In the genomic region with DNA sequence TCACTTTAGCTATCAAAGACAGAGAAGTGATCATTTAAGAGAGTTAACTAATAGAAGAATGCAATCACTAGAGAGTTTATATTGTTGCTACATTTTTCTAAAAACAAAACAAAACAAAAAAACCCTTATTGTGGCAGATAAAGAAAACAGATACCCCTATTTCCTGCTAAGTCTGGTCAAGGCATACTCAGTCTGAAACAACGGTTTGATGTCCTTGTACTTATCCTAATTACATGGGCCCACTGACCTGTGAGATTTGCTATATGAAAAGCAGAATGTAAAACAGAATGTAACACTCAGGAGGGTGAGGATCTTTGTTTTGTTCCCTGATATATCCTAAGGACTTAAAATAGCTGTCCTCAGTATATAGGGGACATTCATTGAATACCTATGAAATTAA, we compare ENCODE assay signal across 21 cellular contexts. TPM values are rescaled to one million over a fixed set of nuclear protein-coding genes. Genes with fewer than 3 reads are reported as not detected.
DNase-seq lines count a peak whose midpoint lies in the region; ATAC-seq, FAIRE-seq and TF ChIP-seq lines count a peak whose summit lies in the region.
"Had no signal": no experiment of that assay in that cellular context is flagged by ENCODE, and none has a peak within 500 bp of the region (broad histone marks: within the 10 kb centered on the region; RNA-seq: fewer than 3 reads in every experiment).

No MANE protein-coding gene starts in this region.

- no peak for TF ChIP-seq RAD21 in GM12878 (IDR thresholded peaks at IDR 0.05; ENCODE audit: insufficient read depth, low read depth, low read length)

- H3K9me2 ChIP-seq in Karpas-422 (replicated peaks; ENCODE audit: insufficient read depth, low read length) = no peaks in the 10 kb centered on the region

- H3K9ac ChIP-seq in GM12878 (ENCODE audit: control insufficient read depth, insufficient read depth, low read length) (no peak overlapping the region), Karpas-422 (ENCODE audit: low read length) (no peak overlapping the region)

- intact Hi-C loops in activated CD4-positive, alpha-beta memory T cell treated with anti-CD3 and anti-CD28 coated beads for 36 hours (cut with micrococcal nuclease) = no loop called here
- intact Hi-C loops in GM12878 (cut with micrococcal nuclease; ENCODE audit: unreplicated experiment) (no loop called here), prostate gland (cut with DNase I) (no loop called here), right lobe of liver (cut with DNase I) (no loop called here)

- H3K4me1 ChIP-seq in GM12878 (ENCODE audit: control insufficient read depth, insufficient read depth, low read length) (peaks cover 20% of the 10 kb centered on the region), prostate gland (replicated peaks) (peaks cover 3% of the 10 kb centered on the region), right lobe of liver (peaks cover 0 to 13% (median 0%) of the 10 kb centered on the region in 4 donors), Karpas-422 (ENCODE audit: low read length) (no peaks in the 10 kb centered on the region)

- no peaks in the 10 kb centered on the region for H3K27me3 ChIP-seq in GM12878 (replicated peaks in 1 of 2; ENCODE audit: control insufficient read depth in 2 of 2, insufficient read depth in 2 of 2, low read length in 1 of 2)
- no peaks in the 10 kb centered on the region for H3K27me3 ChIP-seq in prostate gland (replicated peaks; ENCODE audit: insufficient read depth)
- no peaks in the 10 kb centered on the region for H3K27me3 ChIP-seq in right lobe of liver
- H3K27me3 ChIP-seq in Karpas-422 (ENCODE audit: low read length) = no peaks in the 10 kb centered on the region
- H3K27me3 ChIP-seq: dorsolateral prefrontal cortex had no signal

- H3K4me2 ChIP-seq in GM12878 (ENCODE audit: control insufficient read depth, insufficient read depth) (peak overlapping the region; percentile 4; the same call in 1 of the 2 replicates), Karpas-422 (ENCODE audit: low read depth, low read length, poor library complexity, severe bottlenecking) (no peak overlapping the region)

- BruUV-seq in GM12878 (replicated peaks; lab: Mats Ljungman, UMichigan) = no TSS peak

- H3K4me3 ChIP-seq in GM12878 = no peak overlapping the region
- H3K4me3 ChIP-seq in prostate gland = no peak overlapping the region
- no peak overlapping the region for H3K4me3 ChIP-seq in right lobe of liver
- H3K4me3 ChIP-seq in coronary artery = no peak overlapping the region
- no peak overlapping the region for H3K4me3 ChIP-seq in Karpas-422 (ENCODE audit: low read length)
- H3K4me3 ChIP-seq: dorsolateral prefrontal cortex had no signal

- 28% methylated on average over 1 of the region's 1 CpG for WGBS in GM12878 (ENCODE audit: insufficient coverage, insufficient replicate concordance, low lambda C conversion rate, missing lambda C conversion rate)
- WGBS in prostate gland = 83% methylated on average over 1 of the region's 1 CpG
- WGBS in right lobe of liver (ENCODE audit: insufficient coverage, low coverage, low lambda C conversion rate, missing lambda C conversion rate) = 44% methylated on average over 1 of the region's 1 CpG

- peak overlapping the region; percentile 77 for H3K27ac Mint-ChIP-seq in activated CD4-positive, alpha-beta memory T cell treated with anti-CD3 and anti-CD28 coated beads, Interleukin-2, amount 10 ng/mL, durations not matched to agents 7 days and 5 days
- H3K27ac Mint-ChIP-seq in activated CD4-positive, alpha-beta memory T cell treated with anti-CD3 and anti-CD28 coated beads for 36 hours = no peak overlapping the region
- H3K27ac Mint-ChIP-seq: nephron progenitor cell had no signal

- ATAC-seq in GM18520 (IDR thresholded peaks at IDR 0.05; ENCODE audit: unreplicated experiment) = peak; percentile 10
- peak; percentile 82 for ATAC-seq in GM12878
- ATAC-seq in right lobe of liver = no peak
- ATAC-seq: Right ventricle myocardium inferior had no signal

- POLR2A ChIA-PET in activated CD4-positive, alpha-beta memory T cell treated with anti-CD3 and anti-CD28 coated beads, Interleukin-2, amount 10 ng/mL, durations not matched to agents 7 days and 5 days (lab: Charles Lee) = interaction anchor here (0.6 to 2.1 kb wide), 7 partner anchors 10 to 39 kb away, joined by 3 to 8 read pairs (median 4); partner anchors contain the start of gene MAML2
- POLR2A ChIA-PET in activated CD4-positive, alpha-beta memory T cell treated with anti-CD3 and anti-CD28 coated beads for 36 hours (lab: Charles Lee) = interaction anchor here (0.9 kb wide), 1 partner anchor 23 kb away, joined by 3 read pairs; no protein-coding TSS in a partner anchor
- POLR2A ChIA-PET in GM12878 (lab: Charles Lee) = no interaction called here

- H3K4me3 Mint-ChIP-seq in activated CD4-positive, alpha-beta memory T cell treated with anti-CD3 and anti-CD28 coated beads, Interleukin-2, amount 10 ng/mL, durations not matched to agents 7 days and 5 days = no peak overlapping the region
- no peak overlapping the region for H3K4me3 Mint-ChIP-seq in activated CD4-positive, alpha-beta memory T cell treated with anti-CD3 and anti-CD28 coated beads for 36 hours
- H3K4me3 Mint-ChIP-seq: nephron progenitor cell had no signal

- no peaks in the 10 kb centered on the region for H3K9me3 Mint-ChIP-seq in activated CD4-positive, alpha-beta memory T cell treated with anti-CD3 and anti-CD28 coated beads, Interleukin-2, amount 10 ng/mL, durations not matched to agents 7 days and 5 days
- H3K9me3 Mint-ChIP-seq in activated CD4-positive, alpha-beta memory T cell treated with anti-CD3 and anti-CD28 coated beads for 36 hours = no peaks in the 10 kb centered on the region

- no peak for FAIRE-seq in GM12878 (lab: Jason Lieb, UNC)
- FAIRE-seq: A204.1 had no signal

- SMC1A ChIA-PET in GM12878 (lab: Charles Lee; ENCODE audit: uncharacterized antibody, unreplicated experiment) = interaction anchor here (0.7 to 3.1 kb wide), 8 partner anchors 14 to 69 kb away, joined by 3 to 15 read pairs (median 4); partner anchors contain the start of gene MAML2

- no peaks in the 10 kb centered on the region for H3K27me3 Mint-ChIP-seq in activated CD4-positive, alpha-beta memory T cell treated with anti-CD3 and anti-CD28 coated beads, Interleukin-2, amount 10 ng/mL, durations not matched to agents 7 days and 5 days
- no peaks in the 10 kb centered on the region for H3K27me3 Mint-ChIP-seq in activated CD4-positive, alpha-beta memory T cell treated with anti-CD3 and anti-CD28 coated beads for 36 hours

- H3K4me1 Mint-ChIP-seq in activated CD4-positive, alpha-beta memory T cell treated with anti-CD3 and anti-CD28 coated beads, Interleukin-2, amount 10 ng/mL, durations not matched to agents 7 days and 5 days = peaks cover 74% of the 10 kb centered on the region
- peaks cover 84% of the 10 kb centered on the region for H3K4me1 Mint-ChIP-seq in activated CD4-positive, alpha-beta memory T cell treated with anti-CD3 and anti-CD28 coated beads for 36 hours (ENCODE audit: low read depth)

- CTCF ChIA-PET in activated CD4-positive, alpha-beta memory T cell treated with anti-CD3 and anti-CD28 coated beads, Interleukin-2, amount 10 ng/mL, durations not matched to agents 7 days and 5 days (lab: Charles Lee) = interaction anchor here (0.7 to 3.7 kb wide), 3 partner anchors 21 to 24 kb away, joined by 3 to 20 read pairs (median 3); partner anchors contain the start of gene MAML2
- CTCF ChIA-PET in activated CD4-positive, alpha-beta memory T cell treated with anti-CD3 and anti-CD28 coated beads for 36 hours (lab: Charles Lee) = interaction anchor here (2.1 kb wide), 1 partner anchor 25 kb away, joined by 5 read pairs; the partner anchor contains the start of gene MAML2
- CTCF ChIA-PET in GM12878 (lab: Yijun Ruan, JAX) = interaction anchor here (1.0 to 1.9 kb wide), 3 partner anchors 10 to 307 kb away, joined by 3 to 5 read pairs (median 3); no protein-coding TSS in a partner anchor

- H3K9me3 ChIP-seq in GM12878 (replicated peaks; ENCODE audit: control insufficient read depth, insufficient read depth, low read length) (no peaks in the 10 kb centered on the region), prostate gland (no peaks in the 10 kb centered on the region), right lobe of liver (no peaks in the 10 kb centered on the region), Karpas-422 (ENCODE audit: low read length) (no peaks in the 10 kb centered on the region)

- H3K79me2 ChIP-seq in GM12878 (ENCODE audit: control insufficient read depth, insufficient read depth, low read length) (peaks cover 75% of the 10 kb centered on the region), Karpas-422 (ENCODE audit: low read length) (no peaks in the 10 kb centered on the region)

- H4K20me1 ChIP-seq in GM12878 (ENCODE audit: control insufficient read depth, insufficient read depth) (no peaks in the 10 kb centered on the region), Karpas-422 (ENCODE audit: insufficient read depth, low read depth, low read length) (no peaks in the 10 kb centered on the region)

- H3K27ac ChIP-seq in GM12878 (ENCODE audit: control insufficient read depth, insufficient read depth) = no peak overlapping the region
- H3K27ac ChIP-seq in prostate gland = peak overlapping the region; percentile 57 to 83
- no peak overlapping the region for H3K27ac ChIP-seq in right lobe of liver
- H3K27ac ChIP-seq in coronary artery = no peak overlapping the region
- no peak overlapping the region for H3K27ac ChIP-seq in Karpas-422 (ENCODE audit: low read length)

- RAD21 ChIA-PET in GM12878 (lab: Charles Lee; ENCODE audit: unreplicated experiment) = interaction anchor here (0.9 to 1.4 kb wide), 3 partner anchors 9 to 21 kb away, joined by 3 to 4 read pairs (median 4); no protein-coding TSS in a partner anchor

- peaks cover 67% of the 10 kb centered on the region for H3K36me3 Mint-ChIP-seq in activated CD4-positive, alpha-beta memory T cell treated with anti-CD3 and anti-CD28 coated beads, Interleukin-2, amount 10 ng/mL, durations not matched to agents 7 days and 5 days (ENCODE audit: low read depth)
- peaks cover 36% of the 10 kb centered on the region for H3K36me3 Mint-ChIP-seq in activated CD4-positive, alpha-beta memory T cell treated with anti-CD3 and anti-CD28 coated beads for 36 hours

- H2AFZ ChIP-seq in GM12878 (ENCODE audit: control insufficient read depth, low read depth, low read length) (no peak overlapping the region), Karpas-422 (ENCODE audit: low read length) (no peak overlapping the region)

- no peak for DNase-seq in activated CD4-positive, alpha-beta memory T cell treated with anti-CD3 and anti-CD28 coated beads, Interleukin-2, amount 10 ng/mL, durations not matched to agents 7 days and 5 days
- no peak for DNase-seq in activated CD4-positive, alpha-beta memory T cell treated with anti-CD3 and anti-CD28 coated beads for 36 hours
- DNase-seq in GM12878 (ENCODE audit: low read depth, low spot score) = no peak
- DNase-seq in prostate gland (ENCODE audit: low spot score) = no peak
- no peak for DNase-seq in right lobe of liver
- no peak for DNase-seq in coronary artery (ENCODE audit: low spot score)
- no peak for DNase-seq in Karpas-422
- DNase-seq: activated effector memory CD4-positive, alpha-beta T cell treated with anti-CD3 and anti-CD28 coated beads, Interleukin-2, amount 50 U/mL, for 16 hours; anterior cingulate cortex; Caco-2; central memory CD4-positive, alpha-beta T cell; dorsolateral prefrontal cortex; KG1; mesendoderm; NCI-H1694 treated with DMSO at 0.1 percent for 48 hours; NCI-H82; nephron progenitor cell; posterior cingulate gyrus had no signal

- H3K36me3 ChIP-seq in GM12878 (ENCODE audit: control insufficient read depth in 2 of 2, insufficient read depth in 2 of 2, low read length in 1 of 2) (peaks cover 0 to 2% of the 10 kb centered on the region in 2 experiments; a peak in 1 of 4 replicates), prostate gland (no peaks in the 10 kb centered on the region), right lobe of liver (no peaks in the 10 kb centered on the region), Karpas-422 (ENCODE audit: insufficient read depth, low read length) (no peaks in the 10 kb centered on the region)

- TF ChIP-seq CTCF in GM12878 (IDR thresholded peaks at IDR 0.05 in 2 of 3, conservative IDR thresholded peaks at IDR 0.05 in 1 of 3; ENCODE audit: control insufficient read depth in 2 of 3, extremely low read depth in 1 of 3, insufficient read depth in 1 of 3, low read depth in 3 of 3, low read length in 3 of 3) = no peak
- no peak for TF ChIP-seq CTCF in prostate gland (IDR thresholded peaks at IDR 0.05)
- TF ChIP-seq CTCF in right lobe of liver (IDR thresholded peaks at IDR 0.05) = no peak
- no peak for TF ChIP-seq CTCF in coronary artery (IDR thresholded peaks at IDR 0.05)

- TF ChIP-seq EP300 in GM12878 (IDR thresholded peaks at IDR 0.05; ENCODE audit: borderline replicate concordance in 1 of 2, control insufficient read depth in 1 of 2, low read depth in 2 of 2, low read length in 2 of 2) = no peak

- in situ Hi-C loops in GM12878 (cut with MboI) = no loop called here

- TF ChIP-seq POLR2A in GM12878 (IDR thresholded peaks at IDR 0.05; ENCODE audit: low read depth, low read length) = no peak
- TF ChIP-seq POLR2A in prostate gland (IDR thresholded peaks at IDR 0.05) = no peak
- no peak for TF ChIP-seq POLR2A in right lobe of liver (IDR thresholded peaks at IDR 0.05)

RNA-seq across cellular contexts. Expression of gene MAML2, which starts 24.6 kb away (rescaled TPM):
- 10 to 100 TPM; 19.2 to 19.3 TPM for total RNA-seq in activated CD4-positive, alpha-beta memory T cell treated with anti-CD3 and anti-CD28 coated beads, Interleukin-2, amount 10 ng/mL, durations not matched to agents 7 days and 5 days
- total RNA-seq in activated CD4-positive, alpha-beta memory T cell treated with anti-CD3 and anti-CD28 coated beads for 36 hours = 10 to 100 TPM; 24.2 TPM
- total RNA-seq in GM12878 (2013; cell fraction: nucleolus; rRNA removed) = 40.1 and 41.3 TPM in 2 replicates
- total RNA-seq in GM12878 (2014; rRNA removed) (15.0 and 16.0 TPM in 2 replicates), GM12878 (2014; rRNA removed; fragmentation: Illumina TruSeq; extraction: Trizol) (11.4 and 12.6 TPM in 2 replicates), GM12878 (2021) (12.7 and 13.3 TPM in 2 replicates), prostate gland (10 to 100 TPM; 28.9 to 30.4 TPM), right lobe of liver (1 to 10 TPM in 5 of 6 experiments, under 1 TPM in 1; 0.92 to 2.3 (median 1.9) TPM)
- 3.6 TPM for polyA plus RNA-seq in GM12878 (2011; ENCODE audit: low read depth)
- polyA plus RNA-seq in GM12878 (2011; rRNA removed) (12.5 and 15.1 TPM in 2 replicates), GM12878 (2014; fragmentation: Illumina TruSeq; extraction: Trizol) (14.1 and 14.8 TPM in 2 replicates), GM12878 (2014; fragmentation: Nextera tagmentation; extraction: Ambion mirVana) (1 to 10 TPM; 2.5 to 2.6 TPM), GM12878 (2014; rRNA removed) (12.7 and 13.2 TPM in 2 replicates), GM12878 (2016; fragmentation: Nextera tagmentation; extraction: Ambion mirVana) (1 to 10 TPM; 6.8 to 7.5 TPM)
- polyA plus RNA-seq in GM12878 (2011; cell fraction: cytosol; rRNA removed) = 15.6 and 18.7 TPM in 2 replicates
- 14.3 and 15.4 TPM in 2 replicates for polyA plus RNA-seq in GM12878 (2011; cell fraction: nucleus; rRNA removed)
- 4.3 and 6.8 TPM in 2 replicates for polyA plus RNA-seq in GM12878 (2012)
- polyA minus RNA-seq in GM12878 (2011; rRNA and poly(A)+ RNA removed) = 40.1 and 42.2 TPM in 2 replicates
- 13.3 and 17.5 TPM in 2 replicates for polyA minus RNA-seq in GM12878 (2011; cell fraction: cytosol; rRNA and poly(A)+ RNA removed)
- 32.0 and 54.5 TPM in 2 replicates for polyA minus RNA-seq in GM12878 (2011; cell fraction: nucleus; rRNA and poly(A)+ RNA removed)
- 0.11 and 0.18 TPM in 2 replicates for total RNA-seq in Karpas-422 (2014; rRNA removed; shearing (Covaris generic); ENCODE audit: low replicate concordance)

Comparison
In these comparisons a context has a peak if more than half of its experiments do, and no peak if none do; other contexts are left out.
1. ATAC-seq: peak in GM18520 (single experiment) and GM12878 (single experiment); none in right lobe of liver (0 of 4).
2. H3K27ac ChIP-seq: peak in prostate gland (2 of 2); none in GM12878 (single experiment), right lobe of liver (0 of 3), coronary artery (0 of 2) and Karpas-422 (single experiment).